In the genomic region with DNA sequence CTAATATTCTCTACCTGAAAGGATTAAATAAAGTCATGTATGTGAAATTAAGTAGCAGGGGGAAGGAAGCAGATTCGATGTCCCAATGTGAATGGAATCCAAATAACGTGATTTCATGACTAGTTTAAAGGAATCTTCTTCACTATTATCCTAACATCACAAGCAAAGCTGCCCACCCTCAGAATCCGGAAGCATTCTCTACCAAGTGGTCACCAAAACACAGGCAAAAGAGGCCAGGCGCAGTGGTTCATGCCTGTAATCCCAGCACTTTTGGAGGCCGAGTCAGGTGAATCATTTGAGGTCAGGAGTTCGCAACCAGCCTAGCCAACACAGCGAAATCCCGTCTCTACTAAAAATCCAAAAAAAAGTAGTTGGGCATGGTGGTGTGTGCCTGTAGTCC, we compare ENCODE assay signal across 24 cellular contexts.
DNase-seq lines count a peak whose midpoint lies in the region; ATAC-seq and TF ChIP-seq lines count a peak whose summit lies in the region.
"Had no signal": no experiment of that assay in that cellular context is flagged by ENCODE, and none has a peak within 500 bp of the region (broad histone marks: within the 10 kb centered on the region; RNA-seq: fewer than 3 reads in every experiment).

No MANE protein-coding gene starts in this region.

- ATAC-seq in thoracic aorta (ENCODE audit: insufficient number of reproducible peaks, low FRiP score, low read depth) = no peak
- ATAC-seq in GM21528 (IDR thresholded peaks at IDR 0.05; ENCODE audit: low FRiP score, unreplicated experiment) = no peak
- no peak for ATAC-seq in naive thymus-derived CD4-positive, alpha-beta T cell
- ATAC-seq: activated CD4-positive, alpha-beta T cell treated with anti-CD3 and anti-CD28 coated beads for 36 hours; PC-3; stimulated activated naive CD8-positive, alpha-beta T cell treated with anti-CD3 and anti-CD28 coated beads, Interleukin-15, amount 100 ng/mL, for 72 hours had no signal

- H3K27me3 ChIP-seq in fibroblast of lung (ENCODE audit: control insufficient read depth, insufficient read depth, low read length) (no peaks in the 10 kb centered on the region), thoracic aorta (replicated peaks; ENCODE audit: insufficient read depth) (no peaks in the 10 kb centered on the region)
- H3K27me3 ChIP-seq in naive thymus-derived CD4-positive, alpha-beta T cell (ENCODE audit: control insufficient read depth in 2 of 2, insufficient read depth in 2 of 2, low read length in 2 of 2) = no peaks in the 10 kb centered on the region
- H3K27me3 ChIP-seq: colonic mucosa, neural progenitor cell, sigmoid colon, tibial nerve had no signal

- H3K4me1 ChIP-seq in fibroblast of lung (ENCODE audit: control insufficient read depth, extremely low read depth, insufficient read depth, low read length) = peaks cover 14% of the 10 kb centered on the region
- peaks cover 14 to 34% of the 10 kb centered on the region in 2 donors for H3K4me1 ChIP-seq in thoracic aorta (ENCODE audit: control insufficient read depth in 1 of 2, low read depth in 2 of 2)
- H3K4me1 ChIP-seq in naive thymus-derived CD4-positive, alpha-beta T cell (ENCODE audit: control insufficient read depth in 2 of 2, insufficient read depth in 2 of 2, low read length in 2 of 2) = no peaks in the 10 kb centered on the region
- H3K4me1 ChIP-seq: colonic mucosa, prostate gland had no signal

- no peaks in the 10 kb centered on the region for H3K36me3 Mint-ChIP-seq in naive thymus-derived CD4-positive, alpha-beta T cell
- H3K36me3 Mint-ChIP-seq: IgD-negative memory B cell, neural progenitor cell had no signal

- POLR2A ChIA-PET in naive thymus-derived CD4-positive, alpha-beta T cell (lab: Charles Lee) = no interaction called here

- no peak overlapping the region for H2AFZ ChIP-seq in fibroblast of lung (ENCODE audit: low read length)
- H2AFZ ChIP-seq: neural progenitor cell had no signal

- H3K4me3 Mint-ChIP-seq in naive thymus-derived CD4-positive, alpha-beta T cell = no peak overlapping the region
- H3K4me3 Mint-ChIP-seq: activated CD4-positive, alpha-beta T cell treated with anti-CD3 and anti-CD28 coated beads for 36 hours; B cell; endodermal cell; IgD-negative memory B cell; neural progenitor cell; stimulated activated naive CD8-positive, alpha-beta T cell treated with anti-CD3 and anti-CD28 coated beads, Interleukin-15, amount 100 ng/mL, for 72 hours had no signal

- 0 out of 2 replicates have a peak, but pooled peaks cover 2% of the 10 kb centered on the region for H3K36me3 ChIP-seq in SK-N-MC (ENCODE audit: insufficient read depth, low read length)
- no peaks in the 10 kb centered on the region for H3K36me3 ChIP-seq in fibroblast of lung (ENCODE audit: control insufficient read depth, insufficient read depth, low read length)
- H3K36me3 ChIP-seq in thoracic aorta = no peaks in the 10 kb centered on the region
- H3K36me3 ChIP-seq in naive thymus-derived CD4-positive, alpha-beta T cell (ENCODE audit: control insufficient read depth in 2 of 3, insufficient read depth in 3 of 3, low read length in 3 of 3) = no peaks in the 10 kb centered on the region
- H3K36me3 ChIP-seq: colonic mucosa, neural progenitor cell, prostate gland, sigmoid colon, tibial nerve had no signal

- no peaks in the 10 kb centered on the region for H3K4me1 Mint-ChIP-seq in naive thymus-derived CD4-positive, alpha-beta T cell
- H3K4me1 Mint-ChIP-seq: activated CD4-positive, alpha-beta T cell treated with anti-CD3 and anti-CD28 coated beads for 36 hours; B cell; IgD-negative memory B cell; stimulated activated naive CD8-positive, alpha-beta T cell treated with anti-CD3 and anti-CD28 coated beads, Interleukin-15, amount 100 ng/mL, for 72 hours had no signal

- intact Hi-C loops in naive thymus-derived CD4-positive, alpha-beta T cell (cut with micrococcal nuclease) = no loop called here

- no peaks in the 10 kb centered on the region for H3K79me2 ChIP-seq in fibroblast of lung (ENCODE audit: control insufficient read depth, insufficient read depth, low read length)

- peak overlapping the region; percentile 52 for H3K4me2 ChIP-seq in fibroblast of lung (ENCODE audit: extremely low read depth, insufficient read depth, low read length)
- H3K4me2 ChIP-seq: neural progenitor cell had no signal

- CTCF ChIA-PET in naive thymus-derived CD4-positive, alpha-beta T cell (lab: Charles Lee) = no interaction called here

- no peak overlapping the region for H3K4me3 ChIP-seq in SK-N-MC
- H3K4me3 ChIP-seq in fibroblast of lung (replicated peaks in 1 of 4; ENCODE audit: control extremely low read depth in 1 of 4, insufficient read depth in 1 of 4, low read depth in 3 of 4, low read length in 4 of 4) = no peak overlapping the region
- H3K4me3 ChIP-seq in thoracic aorta = no peak overlapping the region
- no peak overlapping the region for H3K4me3 ChIP-seq in naive thymus-derived CD4-positive, alpha-beta T cell (ENCODE audit: low read length)
- H3K4me3 ChIP-seq: colonic mucosa, neural progenitor cell, prostate gland, sigmoid colon, tibial nerve had no signal

- H3K27ac ChIP-seq in SK-N-MC (peak overlapping the region; percentile 88; the same call in 1 of the 2 replicates), fibroblast of lung (ENCODE audit: insufficient read depth, low read length) (peak overlapping the region; percentile 76), thoracic aorta (peak overlapping the region; percentile 26 to 61)
- H3K27ac ChIP-seq in naive thymus-derived CD4-positive, alpha-beta T cell (ENCODE audit: low read depth, low read length) = no peak overlapping the region
- H3K27ac ChIP-seq: colonic mucosa, neural progenitor cell, prostate gland, sigmoid colon had no signal

- H4K20me1 ChIP-seq in fibroblast of lung (ENCODE audit: control insufficient read depth, extremely low read depth, insufficient read depth, low read length) = no peaks in the 10 kb centered on the region

- no peak overlapping the region for H3K27ac Mint-ChIP-seq in naive thymus-derived CD4-positive, alpha-beta T cell
- H3K27ac Mint-ChIP-seq: activated CD4-positive, alpha-beta T cell treated with anti-CD3 and anti-CD28 coated beads for 36 hours; B cell; endodermal cell; IgD-negative memory B cell; neural progenitor cell; stimulated activated naive CD8-positive, alpha-beta T cell treated with anti-CD3 and anti-CD28 coated beads, Interleukin-15, amount 100 ng/mL, for 72 hours had no signal

- H3K9me3 ChIP-seq in SK-N-MC (ENCODE audit: low read depth, low read length) (no peaks in the 10 kb centered on the region), fibroblast of lung (ENCODE audit: control insufficient read depth, insufficient read depth, low read depth, low read length) (no peaks in the 10 kb centered on the region), thoracic aorta (no peaks in the 10 kb centered on the region)
- no peaks in the 10 kb centered on the region for H3K9me3 ChIP-seq in naive thymus-derived CD4-positive, alpha-beta T cell (ENCODE audit: control insufficient read depth in 2 of 3, low read length in 3 of 3)
- H3K9me3 ChIP-seq: colonic mucosa, prostate gland, sigmoid colon, tibial nerve had no signal

- peaks cover 0 to 15% (median 7%) of the 10 kb centered on the region in 5 donors for H3K27me3 Mint-ChIP-seq in naive thymus-derived CD4-positive, alpha-beta T cell
- H3K27me3 Mint-ChIP-seq: activated CD4-positive, alpha-beta T cell treated with anti-CD3 and anti-CD28 coated beads for 36 hours; B cell; IgD-negative memory B cell; stimulated activated naive CD8-positive, alpha-beta T cell treated with anti-CD3 and anti-CD28 coated beads, Interleukin-15, amount 100 ng/mL, for 72 hours had no signal

- H3K9ac ChIP-seq in SK-N-MC (ENCODE audit: insufficient read length) (no peak overlapping the region), fibroblast of lung (ENCODE audit: insufficient read depth, low read length) (no peak overlapping the region)
- H3K9ac ChIP-seq: neural progenitor cell had no signal

- peaks cover 0 to 3% (median 0%) of the 10 kb centered on the region in 11 donors for H3K9me3 Mint-ChIP-seq in naive thymus-derived CD4-positive, alpha-beta T cell
- H3K9me3 Mint-ChIP-seq: neural progenitor cell; stimulated activated naive CD8-positive, alpha-beta T cell treated with anti-CD3 and anti-CD28 coated beads, Interleukin-15, amount 100 ng/mL, for 72 hours had no signal

- TF ChIP-seq CTCF in fibroblast of lung (conservative IDR thresholded peaks at IDR 0.05 in 1 of 2, IDR thresholded peaks at IDR 0.05 in 1 of 2; ENCODE audit: low read depth in 1 of 2, low read length in 2 of 2) (no peak), thoracic aorta (IDR thresholded peaks at IDR 0.05) (no peak)

- DNase-seq in ELR (ENCODE audit: low read depth) = peak; percentile 84
- DNase-seq in SK-N-MC (ENCODE audit: low read depth, low spot score) = no peak
- DNase-seq in fibroblast of lung (ENCODE audit: low read depth in 2 of 2) = peak in 1 of 2 donors; percentile 83
- DNase-seq in thoracic aorta (ENCODE audit: low spot score) = no peak
- no peak for DNase-seq in naive thymus-derived CD4-positive, alpha-beta T cell
- DNase-seq in hippocampal formation (lab: John Stamatoyannopoulos, UW) = no peak
- DNase-seq: activated CD4-positive, alpha-beta T cell treated with anti-CD3 and anti-CD28 coated beads for 36 hours; activated effector memory CD4-positive, alpha-beta T cell treated with anti-CD3 and anti-CD28 coated beads, Interleukin-2, amount 50 U/mL, for 16 hours; colonic mucosa; endodermal cell; H7; mammary epithelial cell; NCI-H446 treated with DMSO at 0.1 percent for 48 hours; SHP77 treated with DMSO at 0.1 percent for 48 hours; sigmoid colon; stimulated activated CD4-positive, alpha-beta T cell treated with anti-CD3 and anti-CD28 coated beads, Interleukin-15, amount 100 ng/mL, for 24 hours; stimulated activated naive CD8-positive, alpha-beta T cell treated with anti-CD3 and anti-CD28 coated beads, Interleukin-15, amount 100 ng/mL, for 72 hours had no signal
